ENCODE assay signal across 23 cellular contexts in the genomic region with DNA sequence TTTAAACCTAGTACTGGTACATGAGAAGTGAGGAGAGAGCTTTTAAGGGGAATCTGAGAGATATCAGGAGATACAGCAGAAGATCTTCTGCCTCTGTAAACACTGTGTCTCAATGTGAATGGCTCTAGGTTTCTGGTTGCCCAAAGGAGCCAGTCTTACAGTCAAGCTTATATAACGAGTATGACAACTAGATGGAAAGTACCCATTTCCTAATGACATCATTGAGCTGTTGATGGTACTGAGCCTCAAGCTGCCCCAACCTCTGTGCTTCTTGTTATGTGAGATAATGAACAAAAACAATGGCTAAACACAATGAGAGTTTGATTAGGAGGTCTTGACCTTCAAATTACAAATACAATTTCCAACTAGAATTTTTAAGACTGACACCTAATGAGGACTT.
A peak's percentile ranks its signal among the peaks of the same experiment; 100 is the strongest.
DNase-seq lines count a peak whose midpoint lies in the region; ATAC-seq and TF ChIP-seq lines count a peak whose summit lies in the region.
"Had no signal": no experiment of that assay in that cellular context is flagged by ENCODE, and none has a peak within 500 bp of the region (broad histone marks: within the 10 kb centered on the region; RNA-seq: fewer than 3 reads in every experiment).

No MANE protein-coding gene starts in this region.

- no peak overlapping the region for H3K4me3 Mint-ChIP-seq in activated CD4-positive, alpha-beta T cell treated with anti-CD3 and anti-CD28 coated beads, Interleukin-2, amount 10 ng/mL, durations not matched to agents 7 days and 5 days
- H3K4me3 Mint-ChIP-seq: CD8-positive, alpha-beta T cell had no signal

- ATAC-seq in GM18867 (IDR thresholded peaks at IDR 0.05; ENCODE audit: unreplicated experiment) (peak; percentile 58), GM19463 (IDR thresholded peaks at IDR 0.05; ENCODE audit: unreplicated experiment) (peak; percentile 70), HG03159 (IDR thresholded peaks at IDR 0.05; ENCODE audit: unreplicated experiment) (peak; percentile 52)
- ATAC-seq: CD8-positive, alpha-beta T cell; HCT116; Right ventricle myocardium inferior had no signal

- no peak overlapping the region for H3K27ac Mint-ChIP-seq in activated CD4-positive, alpha-beta T cell treated with anti-CD3 and anti-CD28 coated beads, Interleukin-2, amount 10 ng/mL, durations not matched to agents 7 days and 5 days
- H3K27ac Mint-ChIP-seq: CD8-positive, alpha-beta T cell had no signal

- no peaks in the 10 kb centered on the region for H3K27me3 Mint-ChIP-seq in activated CD4-positive, alpha-beta T cell treated with anti-CD3 and anti-CD28 coated beads, Interleukin-2, amount 10 ng/mL, durations not matched to agents 7 days and 5 days

- DNase-seq in epithelial cell of esophagus (ENCODE audit: low read depth), result peak; percentile 11
- DNase-seq in activated CD4-positive, alpha-beta T cell treated with anti-CD3 and anti-CD28 coated beads, Interleukin-2, amount 10 ng/mL, durations not matched to agents 7 days and 5 days, result no peak
- DNase-seq in GM19238 (ENCODE audit: insufficient read length, low spot score), result no peak
- no peak for DNase-seq in CD1c-positive myeloid dendritic cell (ENCODE audit: extremely low spot score)
- DNase-seq: C1 segment of cervical spinal cord; Caco-2; CD8-positive, alpha-beta T cell; IMR-90; KG1; NCI-H1048; NCI-H1417; NCI-H1694 treated with DMSO at 0.1 percent for 48 hours; NCI-H2081; NCI-H2227 treated with DMSO at 0.1 percent for 48 hours; NCI-H526 treated with DMSO at 0.1 percent for 48 hours; PC-9; T-helper 2 cell had no signal

- POLR2A ChIA-PET in activated CD4-positive, alpha-beta T cell treated with anti-CD3 and anti-CD28 coated beads, Interleukin-2, amount 10 ng/mL, durations not matched to agents 7 days and 5 days (lab: Charles Lee), result no interaction called here

- H3K4me1 Mint-ChIP-seq in activated CD4-positive, alpha-beta T cell treated with anti-CD3 and anti-CD28 coated beads, Interleukin-2, amount 10 ng/mL, durations not matched to agents 7 days and 5 days, result no peaks in the 10 kb centered on the region

- CTCF ChIA-PET in activated CD4-positive, alpha-beta T cell treated with anti-CD3 and anti-CD28 coated beads, Interleukin-2, amount 10 ng/mL, durations not matched to agents 7 days and 5 days (lab: Charles Lee), result no interaction called here

- no peak overlapping the region for H3K4me3 ChIP-seq in epithelial cell of esophagus (ENCODE audit: low read length)
- H3K4me3 ChIP-seq: PC-9, SJSA1 had no signal

- no peak for TF ChIP-seq CTCF in epithelial cell of esophagus (IDR thresholded peaks at IDR 0.05; ENCODE audit: insufficient read depth, low read depth, low read length, missing control alignments)

- no peaks in the 10 kb centered on the region for H3K36me3 Mint-ChIP-seq in activated CD4-positive, alpha-beta T cell treated with anti-CD3 and anti-CD28 coated beads, Interleukin-2, amount 10 ng/mL, durations not matched to agents 7 days and 5 days (ENCODE audit: low read depth)
- H3K36me3 Mint-ChIP-seq: CD8-positive, alpha-beta T cell had no signal

- H3K9me3 Mint-ChIP-seq in activated CD4-positive, alpha-beta T cell treated with anti-CD3 and anti-CD28 coated beads, Interleukin-2, amount 10 ng/mL, durations not matched to agents 7 days and 5 days, result no peaks in the 10 kb centered on the region
- H3K9me3 Mint-ChIP-seq: CD8-positive, alpha-beta T cell had no signal
